In genomic region chr9:110256142-110256391, GRCh38 we compare ENCODE assay signal across 8 cellular contexts.
DNase-seq lines count a peak whose midpoint lies in the region; ATAC-seq lines count a peak whose summit lies in the region.

No MANE protein-coding gene starts in this region.

- H3K36me3 ChIP-seq in iPS-15b (ENCODE audit: control insufficient read depth, insufficient read depth, low read length), result no peaks in the 10 kb centered on the region

- H3K9me3 Mint-ChIP-seq in activated T-cell treated with anti-CD3 and anti-CD28 coated beads, Interleukin-2, amount 50 U/mL, for 24 hours, result no peaks in the 10 kb centered on the region
- no peaks in the 10 kb centered on the region for H3K9me3 Mint-ChIP-seq in activated naive CD8-positive, alpha-beta T cell (ENCODE audit: low read depth)
- H3K9me3 Mint-ChIP-seq in stimulated activated naive B cell treated with anti-CD40 and anti-IgM and Interleukin-4, amounts not matched to agents 10 μg/mL and 1 μg/mL and 100 μg/mL, for 72 hours, result no peaks in the 10 kb centered on the region

- H3K4me3 Mint-ChIP-seq in activated T-cell treated with anti-CD3 and anti-CD28 coated beads, Interleukin-2, amount 50 U/mL, for 24 hours, result peak overlapping the region; percentile 94
- peak overlapping the region; percentile 96 for H3K4me3 Mint-ChIP-seq in activated naive CD8-positive, alpha-beta T cell
- peak overlapping the region; percentile 94 for H3K4me3 Mint-ChIP-seq in stimulated activated naive B cell treated with anti-CD40 and anti-IgM and Interleukin-4, amounts not matched to agents 10 μg/mL and 1 μg/mL and 100 μg/mL, for 72 hours

- no peak for ATAC-seq in stimulated activated naive B cell treated with anti-CD40 and anti-IgM and Interleukin-4, amounts not matched to agents 10 μg/mL and 1 μg/mL and 100 μg/mL, for 72 hours (replicated peaks)
- ATAC-seq in HG02588 (IDR thresholded peaks at IDR 0.05; ENCODE audit: unreplicated experiment), result no peak

- H3K4me1 Mint-ChIP-seq in activated T-cell treated with anti-CD3 and anti-CD28 coated beads, Interleukin-2, amount 50 U/mL, for 24 hours (ENCODE audit: low read depth), result peaks cover 63% of the 10 kb centered on the region
- H3K4me1 Mint-ChIP-seq in activated naive CD8-positive, alpha-beta T cell (ENCODE audit: low read depth), result peaks cover 47% of the 10 kb centered on the region
- H3K4me1 Mint-ChIP-seq in stimulated activated naive B cell treated with anti-CD40 and anti-IgM and Interleukin-4, amounts not matched to agents 10 μg/mL and 1 μg/mL and 100 μg/mL, for 72 hours, result peaks cover 47 to 68% of the 10 kb centered on the region in 2 donors

- peak overlapping the region; percentile 93 for H3K9ac ChIP-seq in iPS-15b (ENCODE audit: low read depth, low read length)

- H3K27me3 ChIP-seq in iPS-15b (ENCODE audit: control insufficient read depth, insufficient read depth, low read length), result no peaks in the 10 kb centered on the region

- H3K27ac Mint-ChIP-seq in activated T-cell treated with anti-CD3 and anti-CD28 coated beads, Interleukin-2, amount 50 U/mL, for 24 hours, result peak overlapping the region; percentile 99
- H3K27ac Mint-ChIP-seq in activated naive CD8-positive, alpha-beta T cell, result peak overlapping the region; percentile 98
- peak overlapping the region; percentile 98 for H3K27ac Mint-ChIP-seq in stimulated activated naive B cell treated with anti-CD40 and anti-IgM and Interleukin-4, amounts not matched to agents 10 μg/mL and 1 μg/mL and 100 μg/mL, for 72 hours

- no peak for DNase-seq in activated T-cell treated with anti-CD3 and anti-CD28 coated beads, Interleukin-2, amount 50 U/mL, for 24 hours
- DNase-seq in activated T-cell treated with anti-CD3 and anti-CD28 coated beads, Interleukin-2, amount 50 U/mL, for 48 hours, result no peak
- no peak for DNase-seq in stimulated activated naive B cell treated with anti-CD40 and anti-IgM and Interleukin-4, amounts not matched to agents 10 μg/mL and 1 μg/mL and 100 μg/mL, for 72 hours
- DNase-seq in activated CD8-positive, alpha-beta memory T cell treated with anti-CD3 and anti-CD28 coated beads, Interleukin-2, amount 50 U/mL, for 4 hours, result no peak
- no peak for DNase-seq in NCI-H187 treated with DMSO at 0.1 percent for 48 hours (lab: John Stamatoyannopoulos, UW)

- H3K27me3 Mint-ChIP-seq in activated T-cell treated with anti-CD3 and anti-CD28 coated beads, Interleukin-2, amount 50 U/mL, for 24 hours, result no peaks in the 10 kb centered on the region
- no peaks in the 10 kb centered on the region for H3K27me3 Mint-ChIP-seq in activated naive CD8-positive, alpha-beta T cell
- H3K27me3 Mint-ChIP-seq in stimulated activated naive B cell treated with anti-CD40 and anti-IgM and Interleukin-4, amounts not matched to agents 10 μg/mL and 1 μg/mL and 100 μg/mL, for 72 hours, result no peaks in the 10 kb centered on the region

- H3K9me3 ChIP-seq in iPS-15b (ENCODE audit: control insufficient read depth, insufficient read depth, low read length), result no peaks in the 10 kb centered on the region

- peaks cover 10% of the 10 kb centered on the region for H3K4me1 ChIP-seq in iPS-15b (ENCODE audit: control insufficient read depth, insufficient read depth, low read length)

- H3K36me3 Mint-ChIP-seq in activated T-cell treated with anti-CD3 and anti-CD28 coated beads, Interleukin-2, amount 50 U/mL, for 24 hours (ENCODE audit: low read depth), result peaks cover 52% of the 10 kb centered on the region
- peaks cover 7% of the 10 kb centered on the region for H3K36me3 Mint-ChIP-seq in activated naive CD8-positive, alpha-beta T cell
- H3K36me3 Mint-ChIP-seq in stimulated activated naive B cell treated with anti-CD40 and anti-IgM and Interleukin-4, amounts not matched to agents 10 μg/mL and 1 μg/mL and 100 μg/mL, for 72 hours, result peaks cover 39 to 51% of the 10 kb centered on the region in 2 donors

- peak overlapping the region; percentile 89 for H3K4me3 ChIP-seq in iPS-15b (ENCODE audit: low read depth, low read length)
